10 cellular contexts compared by ENCODE assay signal in genomic region chr6:30912746-30913520, GRCh38. TPM values are rescaled to one million over a fixed set of nuclear protein-coding genes. Genes with fewer than 3 reads are reported as not detected.
DNase-seq lines count a peak whose midpoint lies in the region; ATAC-seq and TF ChIP-seq lines count a peak whose summit lies in the region.
"Had no signal": no experiment of that assay in that cellular context is flagged by ENCODE, and none has a peak within 500 bp of the region (broad histone marks: within the 10 kb centered on the region; RNA-seq: fewer than 3 reads in every experiment).

No MANE protein-coding gene starts in this region.

- 76 to 81% methylated on average over 8 of the region's 8 CpGs for WGBS in esophagus squamous epithelium, 2 donors
- WGBS in trophoblast cell (ENCODE audit: extremely low coverage, insufficient coverage, insufficient read length): no CpG with 5 or more reads among the region's 8 CpGs

- no peak overlapping the region for H3K4ac ChIP-seq in trophoblast cell (ENCODE audit: low read depth, low read length)

- H3K4me3 ChIP-seq in CD4-positive, alpha-beta memory T cell (ENCODE audit: low read length in 2 of 2): peak overlapping the region in 1 of 2 donors; percentile 94
- H3K4me3 ChIP-seq in esophagus squamous epithelium (peak overlapping the region in 2 of 4 donors; percentile 63 to 80), parathyroid adenoma (ENCODE audit: low read depth, low read length) (peak overlapping the region; percentile 74), trophoblast cell (ENCODE audit: low read depth, low read length) (no peak overlapping the region)

- H3K9ac ChIP-seq in parathyroid adenoma (no peak overlapping the region), trophoblast cell (ENCODE audit: low read length) (no peak overlapping the region)

- H3K9me3 Mint-ChIP-seq in CD4-positive, alpha-beta memory T cell: no peaks in the 10 kb centered on the region

- H3K27me3 Mint-ChIP-seq in CD4-positive, alpha-beta memory T cell: no peaks in the 10 kb centered on the region

- POLR2A ChIA-PET in CD4-positive, alpha-beta memory T cell (lab: Charles Lee; ENCODE audit: partially characterized antibody): interaction anchor here (0.9 to 3.3 kb wide), 10 partner anchors 8 to 298 kb away, joined by 3 to 13 read pairs (median 5); partner anchors contain the start of genes DDR1, MRPS18B and PPP1R10
- POLR2A ChIA-PET in RWPE1 (lab: Yijun Ruan, JAX; ENCODE audit: low non-redundant PET): interaction anchor here (1.1 to 1.4 kb wide), 4 partner anchors 11 to 90 kb away, joined by 3 to 6 read pairs (median 4); no protein-coding TSS in a partner anchor

- no peak overlapping the region for H3K27ac ChIP-seq in CD4-positive, alpha-beta memory T cell (ENCODE audit: low read depth, low read length)
- peak overlapping the region; percentile 87 for H3K27ac ChIP-seq in RWPE1
- H3K27ac ChIP-seq in esophagus squamous epithelium: peak overlapping the region; percentile 88 to 97 (median 95)
- H3K27ac ChIP-seq in parathyroid adenoma: peak overlapping the region; percentile 98
- H3K27ac ChIP-seq in trophoblast cell (ENCODE audit: low read depth, low read length): no peak overlapping the region

- TF ChIP-seq POLR2A in esophagus squamous epithelium (IDR thresholded peaks at IDR 0.05): no peak

- no peaks in the 10 kb centered on the region for H3K27me3 ChIP-seq in CD4-positive, alpha-beta memory T cell (ENCODE audit: insufficient read depth, low read length)
- H3K27me3 ChIP-seq in esophagus squamous epithelium: no peaks in the 10 kb centered on the region
- H3K27me3 ChIP-seq in parathyroid adenoma (ENCODE audit: control insufficient read depth, insufficient read depth, low read length): no peaks in the 10 kb centered on the region
- no peaks in the 10 kb centered on the region for H3K27me3 ChIP-seq in trophoblast cell (ENCODE audit: insufficient read depth, low read length)

- H2BK5ac ChIP-seq in trophoblast cell (ENCODE audit: low read depth, low read length, poor library complexity): no peak overlapping the region

- H4K91ac ChIP-seq in trophoblast cell (ENCODE audit: low read depth, low read length): no peak overlapping the region

- H4K8ac ChIP-seq in trophoblast cell (ENCODE audit: low read depth, low read length): no peak overlapping the region

- H2BK12ac ChIP-seq in trophoblast cell (ENCODE audit: low read length): no peak overlapping the region

- H2BK120ac ChIP-seq in trophoblast cell (ENCODE audit: insufficient read depth, low read length, poor library complexity): no peak overlapping the region

- TF ChIP-seq CTCF in RWPE1 (conservative IDR thresholded peaks at IDR 0.05; ENCODE audit: low read depth): no peak
- TF ChIP-seq CTCF in esophagus squamous epithelium (IDR thresholded peaks at IDR 0.05): no peak
- TF ChIP-seq CTCF in parathyroid adenoma (IDR thresholded peaks at IDR 0.05): no peak

- ATAC-seq in GM21515 (IDR thresholded peaks at IDR 0.05; ENCODE audit: unreplicated experiment): no peak

- H3K79me2 ChIP-seq in parathyroid adenoma (peaks cover 13% of the 10 kb centered on the region), trophoblast cell (ENCODE audit: control insufficient read depth, insufficient read depth, low read length, poor library complexity) (peaks cover 8% of the 10 kb centered on the region)

- no peak overlapping the region for H4K12ac ChIP-seq in trophoblast cell (ENCODE audit: low read depth, low read length)

- peaks cover 36 to 60% (median 47%) of the 10 kb centered on the region in 4 donors for H3K4me1 Mint-ChIP-seq in CD4-positive, alpha-beta memory T cell

- intact Hi-C loops in CD4-positive, alpha-beta memory T cell (cut with micrococcal nuclease): no loop called here
- intact Hi-C loops in esophagus squamous epithelium (cut with DNase I): no loop called here

- peak overlapping the region in 6 of 7 donors; percentile 30 to 86 (median 77) for H3K27ac Mint-ChIP-seq in CD4-positive, alpha-beta memory T cell

- peaks cover 29 to 48% of the 10 kb centered on the region in 2 donors for H3K36me3 Mint-ChIP-seq in CD4-positive, alpha-beta memory T cell

- CTCF ChIA-PET in CD4-positive, alpha-beta memory T cell (lab: Charles Lee; ENCODE audit: partially characterized antibody): interaction anchor here (0.8 to 4.9 kb wide), 17 partner anchors 31 to 460 kb away, joined by 3 to 34 read pairs (median 4); partner anchors contain the start of gene IER3
- CTCF ChIA-PET in RWPE1 (lab: Yijun Ruan, JAX): interaction anchor here (0.6 to 3.9 kb wide), 9 partner anchors 16 to 279 kb away, joined by 3 to 29 read pairs (median 4); partner anchors contain the start of gene MUCL3

- peaks cover 8% of the 10 kb centered on the region for H3K79me1 ChIP-seq in trophoblast cell (ENCODE audit: low read length)

- peaks cover 8% of the 10 kb centered on the region for H3K36me3 ChIP-seq in CD4-positive, alpha-beta memory T cell (ENCODE audit: insufficient read depth, low read length)
- peaks cover 0 to 54% (median 7%) of the 10 kb centered on the region in 3 donors for H3K36me3 ChIP-seq in esophagus squamous epithelium
- H3K36me3 ChIP-seq in parathyroid adenoma (ENCODE audit: control insufficient read depth, insufficient read depth, low read length): no peaks in the 10 kb centered on the region
- H3K36me3 ChIP-seq in trophoblast cell (ENCODE audit: control insufficient read depth in 1 of 2, insufficient read depth in 2 of 2, low read length in 2 of 2): peaks cover 32 to 34% of the 10 kb centered on the region in 2 experiments

- no peak overlapping the region for H3K4me2 ChIP-seq in parathyroid adenoma (ENCODE audit: low read length)
- H3K4me2 ChIP-seq in trophoblast cell (ENCODE audit: low read length): no peak overlapping the region

- DNase-seq in CD4-positive, alpha-beta memory T cell: no peak
- DNase-seq in RWPE1 (ENCODE audit: low spot score) (no peak), esophagus squamous epithelium (lab: John Stamatoyannopoulos, UW) (no peak), HPDE6-E6E7 (ENCODE audit: extremely low spot score) (no peak), AML-193 (lab: John Stamatoyannopoulos, UW) (no peak), trophoblast cell (no peak)
- DNase-seq: NCI-H1417 treated with DMSO at 0.1 percent for 48 hours had no signal

- H2AK5ac ChIP-seq in trophoblast cell (ENCODE audit: low read length): no peak overlapping the region

- H2AFZ ChIP-seq in parathyroid adenoma (peak overlapping the region; percentile 96), trophoblast cell (ENCODE audit: insufficient read depth, low read length, poor library complexity) (no peak overlapping the region)

- H3K18ac ChIP-seq in trophoblast cell (ENCODE audit: low read length): no peak overlapping the region

- H3K9me3 ChIP-seq in CD4-positive, alpha-beta memory T cell (ENCODE audit: control insufficient read depth in 1 of 2, low read length in 2 of 2): no peaks in the 10 kb centered on the region
- H3K9me3 ChIP-seq in esophagus squamous epithelium (no peaks in the 10 kb centered on the region), parathyroid adenoma (ENCODE audit: control insufficient read depth, low read length) (no peaks in the 10 kb centered on the region), trophoblast cell (ENCODE audit: insufficient read depth, low read depth, low read length) (no peaks in the 10 kb centered on the region)

- no peak overlapping the region for H3K14ac ChIP-seq in trophoblast cell (ENCODE audit: low read length)

- peaks cover 31% of the 10 kb centered on the region for H3K4me1 ChIP-seq in CD4-positive, alpha-beta memory T cell (ENCODE audit: insufficient read depth, low read length)
- H3K4me1 ChIP-seq in esophagus squamous epithelium (peaks cover 25 to 59% (median 31%) of the 10 kb centered on the region in 3 donors), parathyroid adenoma (peaks cover 21% of the 10 kb centered on the region), trophoblast cell (ENCODE audit: control insufficient read depth in 1 of 2, insufficient read depth in 2 of 2, low read length in 2 of 2) (peaks cover 8 to 12% of the 10 kb centered on the region in 2 experiments)

- no peak overlapping the region for H3K23ac ChIP-seq in trophoblast cell (ENCODE audit: low read length)

- peak overlapping the region; percentile 83 to 96 (median 94) for H3K4me3 Mint-ChIP-seq in CD4-positive, alpha-beta memory T cell

RNA-seq across cellular contexts. Expression of gene VARS2, which starts 1.1 kb away (rescaled TPM):
- 10 to 100 TPM; 34.9 to 37.8 TPM for total RNA-seq in CD4-positive, alpha-beta memory T cell
- polyA plus RNA-seq in CD4-positive, alpha-beta memory T cell: 10 to 100 TPM; 16.3 to 17.0 TPM
- 10 to 100 TPM; 23.5 to 61.9 (median 33.0) TPM for total RNA-seq in esophagus squamous epithelium
- polyA plus RNA-seq in trophoblast cell (2013): 10.5 and 10.6 TPM in 2 replicates

RNA-seq across cellular contexts. Expression of gene GTF2H4, which starts 4.9 kb away (rescaled TPM):
- 10 to 100 TPM; 36.5 to 39.7 TPM for total RNA-seq in CD4-positive, alpha-beta memory T cell
- polyA plus RNA-seq in CD4-positive, alpha-beta memory T cell: 1 to 10 TPM; 3.7 to 9.5 TPM
- total RNA-seq in esophagus squamous epithelium: 10 to 100 TPM; 10.3 to 26.7 (median 12.4) TPM
- 38.3 and 38.5 TPM in 2 replicates for polyA plus RNA-seq in trophoblast cell (2013)

RNA-seq across cellular contexts. Expression of gene SFTA2, which starts 19.0 kb away (rescaled TPM):
- total RNA-seq in CD4-positive, alpha-beta memory T cell: under 1 TPM in 1 of 2 experiments, not detected in 1; 0.44 TPM
- polyA plus RNA-seq in CD4-positive, alpha-beta memory T cell: not detected
- total RNA-seq in esophagus squamous epithelium: 10 to 100 TPM in 1 of 4 donors, 1 to 10 TPM in 3; 2.0 to 31.7 (median 6.4) TPM
- not detected in 2 replicates for polyA plus RNA-seq in trophoblast cell (2013)
- total RNA-seq: SK-MEL-5 had no signal

RNA-seq across cellular contexts. Expression of gene MUCL3, which starts 27.8 kb away (rescaled TPM):
- not detected for total RNA-seq in CD4-positive, alpha-beta memory T cell
- not detected for polyA plus RNA-seq in CD4-positive, alpha-beta memory T cell
- 1 to 10 TPM in 2 of 4 donors, under 1 TPM in 2; 0.21 to 8.3 (median 2.4) TPM for total RNA-seq in esophagus squamous epithelium
- 0.01 and 0.03 TPM in 2 replicates for polyA plus RNA-seq in trophoblast cell (2013)
- total RNA-seq: SK-MEL-5 had no signal

RNA-seq across cellular contexts. Expression of gene DDR1, which starts 28.6 kb away (rescaled TPM):
- 10 to 100 TPM; 10.2 to 13.1 TPM for total RNA-seq in CD4-positive, alpha-beta memory T cell
- 1 to 10 TPM; 1.4 to 3.1 TPM for polyA plus RNA-seq in CD4-positive, alpha-beta memory T cell
- total RNA-seq in esophagus squamous epithelium: 100 to 1,000 TPM; 131 to 261 (median 140) TPM
- polyA plus RNA-seq in trophoblast cell (2013): 137 and 142 TPM in 2 replicates

Comparison
In these comparisons a context has a peak if more than half of its experiments do, and no peak if none do; other contexts are left out.
1. H3K27ac ChIP-seq: peak in RWPE1 (single experiment), esophagus squamous epithelium (4 of 4) and parathyroid adenoma (single experiment); none in CD4-positive, alpha-beta memory T cell (single experiment) and trophoblast cell (single experiment).